1 cellular context compared by ENCODE assay signal in genomic region chr18:35515460-35516130, GRCh38.
TF ChIP-seq lines count a peak whose summit lies in the region.

No MANE protein-coding gene starts in this region.

TF ChIP-seq in WTC11, 78 proteins besides CTCF, POLR2A, EP300 and RAD21:
- TF ChIP-seq RELA (CRISPR knock-in tag; IDR thresholded peaks at IDR 0.05; ENCODE audit: borderline replicate concordance) (no peak), ARID4B (CRISPR knock-in tag; IDR thresholded peaks at IDR 0.05; ENCODE audit: borderline replicate concordance) (no peak), FOXK1 (CRISPR knock-in tag; IDR thresholded peaks at IDR 0.05) (no peak), ZNF138 (CRISPR knock-in tag; conservative IDR thresholded peaks at IDR 0.05) (no peak), ATF1 (CRISPR knock-in tag; IDR thresholded peaks at IDR 0.05) (no peak), GTF2I (CRISPR knock-in tag; conservative IDR thresholded peaks at IDR 0.05) (no peak), FOXP4 (CRISPR knock-in tag; IDR thresholded peaks at IDR 0.05) (no peak), TP53 (CRISPR knock-in tag; IDR thresholded peaks at IDR 0.05) (no peak), CBFB (CRISPR knock-in tag; IDR thresholded peaks at IDR 0.05; ENCODE audit: low read depth) (no peak), TEAD4 (CRISPR knock-in tag; IDR thresholded peaks at IDR 0.05) (no peak), GRHL2 (CRISPR knock-in tag; IDR thresholded peaks at IDR 0.05; ENCODE audit: insufficient replicate concordance, severe bottlenecking) (no peak), SOX15 (CRISPR knock-in tag; IDR thresholded peaks at IDR 0.05) (no peak), IRF2 (CRISPR knock-in tag; IDR thresholded peaks at IDR 0.05; ENCODE audit: borderline replicate concordance, low read depth) (no peak)
- TF ChIP-seq, protein P1, sequence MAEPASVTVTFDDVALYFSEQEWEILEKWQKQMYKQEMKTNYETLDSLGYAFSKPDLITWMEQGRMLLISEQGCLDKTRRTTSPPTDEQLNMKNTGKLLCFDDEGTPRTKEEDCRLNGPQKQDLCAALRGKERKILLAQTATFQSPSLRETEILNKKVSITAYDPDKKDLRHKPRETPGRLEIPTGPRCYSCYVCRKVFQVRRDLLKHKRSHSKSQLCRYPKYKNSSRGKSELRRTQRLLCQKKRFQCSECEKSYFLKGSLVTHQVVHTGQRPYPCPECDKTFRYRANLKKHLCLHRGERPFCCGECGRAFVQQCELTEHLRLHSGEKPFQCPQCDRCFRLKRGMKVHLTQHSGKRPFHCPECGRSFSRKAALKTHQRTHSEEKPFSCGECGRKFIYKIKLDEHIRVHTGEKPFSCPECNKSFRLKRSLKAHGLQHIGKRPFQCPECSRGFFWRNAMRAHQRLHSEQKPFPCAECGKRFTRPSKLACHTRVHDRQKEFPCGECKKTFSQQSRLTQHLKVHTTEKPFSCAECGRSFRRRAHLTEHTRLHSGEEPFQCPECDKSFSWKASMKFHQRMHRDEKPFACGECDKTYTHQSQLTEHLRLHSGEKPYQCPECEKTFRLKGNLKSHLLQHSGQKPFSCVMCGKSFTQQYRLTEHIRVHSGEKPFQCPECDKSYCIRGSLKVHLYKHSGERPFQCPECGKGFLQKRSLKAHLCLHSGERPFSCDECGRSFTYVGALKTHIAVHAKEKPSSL (CRISPR knock-in tag; conservative IDR thresholded peaks at IDR 0.05): no peak
- TF ChIP-seq, protein P2, sequence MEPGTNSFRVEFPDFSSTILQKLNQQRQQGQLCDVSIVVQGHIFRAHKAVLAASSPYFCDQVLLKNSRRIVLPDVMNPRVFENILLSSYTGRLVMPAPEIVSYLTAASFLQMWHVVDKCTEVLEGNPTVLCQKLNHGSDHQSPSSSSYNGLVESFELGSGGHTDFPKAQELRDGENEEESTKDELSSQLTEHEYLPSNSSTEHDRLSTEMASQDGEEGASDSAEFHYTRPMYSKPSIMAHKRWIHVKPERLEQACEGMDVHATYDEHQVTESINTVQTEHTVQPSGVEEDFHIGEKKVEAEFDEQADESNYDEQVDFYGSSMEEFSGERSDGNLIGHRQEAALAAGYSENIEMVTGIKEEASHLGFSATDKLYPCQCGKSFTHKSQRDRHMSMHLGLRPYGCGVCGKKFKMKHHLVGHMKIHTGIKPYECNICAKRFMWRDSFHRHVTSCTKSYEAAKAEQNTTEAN (CRISPR knock-in tag; IDR thresholded peaks at IDR 0.05): no peak
- TF ChIP-seq, protein P3, sequence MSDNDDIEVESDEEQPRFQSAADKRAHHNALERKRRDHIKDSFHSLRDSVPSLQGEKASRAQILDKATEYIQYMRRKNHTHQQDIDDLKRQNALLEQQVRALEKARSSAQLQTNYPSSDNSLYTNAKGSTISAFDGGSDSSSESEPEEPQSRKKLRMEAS (CRISPR knock-in tag; IDR thresholded peaks at IDR 0.05): no peak
- TF ChIP-seq, protein P4, sequence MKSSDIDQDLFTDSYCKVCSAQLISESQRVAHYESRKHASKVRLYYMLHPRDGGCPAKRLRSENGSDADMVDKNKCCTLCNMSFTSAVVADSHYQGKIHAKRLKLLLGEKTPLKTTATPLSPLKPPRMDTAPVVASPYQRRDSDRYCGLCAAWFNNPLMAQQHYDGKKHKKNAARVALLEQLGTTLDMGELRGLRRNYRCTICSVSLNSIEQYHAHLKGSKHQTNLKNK (CRISPR knock-in tag; IDR thresholded peaks at IDR 0.05): no peak
- TF ChIP-seq, protein P5, sequence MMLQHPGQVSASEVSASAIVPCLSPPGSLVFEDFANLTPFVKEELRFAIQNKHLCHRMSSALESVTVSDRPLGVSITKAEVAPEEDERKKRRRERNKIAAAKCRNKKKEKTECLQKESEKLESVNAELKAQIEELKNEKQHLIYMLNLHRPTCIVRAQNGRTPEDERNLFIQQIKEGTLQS (CRISPR knock-in tag; conservative IDR thresholded peaks at IDR 0.05): no peak
TF ChIP-seq in WTC11: peak in this region for 0.
